In genomic region chr5:72799721-72800120, GRCh38 we compare ENCODE assay signal across 23 cellular contexts.
"Had no signal": no experiment of that assay in that cellular context is flagged by ENCODE, and none has a peak within 500 bp of the region (broad histone marks: within the 10 kb centered on the region; RNA-seq: fewer than 3 reads in every experiment).

No MANE protein-coding gene starts in this region.

- DNase-seq: effector memory CD4-positive, alpha-beta T cell; foreskin fibroblast; gastrocnemius medialis; head of caudate nucleus; left ventricle myocardium superior; lower lobe of right lung; natural killer cell; occipital lobe; pancreas; stimulated activated CD4-positive, alpha-beta T cell treated with anti-CD3 and anti-CD28 coated beads, Interleukin-12 subunit alpha, Interleukin-12 subunit beta, amount 100 ng/mL, for 4 hours; stimulated activated CD4-positive, alpha-beta T cell treated with anti-CD3 and anti-CD28 coated beads, Interleukin-1b, Interleukin-23, amount 100 ng/mL, for 48 hours; stimulated activated CD4-positive, alpha-beta T cell treated with anti-CD3 and anti-CD28 coated beads, Interleukin-4, amount 100 ng/mL, for 1 hour; stimulated activated CD8-positive, alpha-beta memory T cell treated with anti-CD3 and anti-CD28 coated beads, Interleukin-4, amount 100 ng/mL, for 48 hours; stimulated activated naive CD4-positive, alpha-beta T cell; stimulated activated naive CD8-positive, alpha-beta T cell treated with anti-CD3 and anti-CD28 coated beads, Interleukin-15, amount 100 ng/mL, for 72 hours; transverse colon; upper lobe of right lung; uterus had no signal

- H3K4me2 ChIP-seq: smooth muscle cell had no signal

- H3K4me3 Mint-ChIP-seq: memory B cell; natural killer cell; stimulated activated naive CD8-positive, alpha-beta T cell treated with anti-CD3 and anti-CD28 coated beads, Interleukin-15, amount 100 ng/mL, for 72 hours had no signal

- H3K27ac ChIP-seq: gastrocnemius medialis, lower lobe of right lung, pancreas, right atrium auricular region, suprapubic skin, transverse colon, upper lobe of right lung, uterus had no signal

- H3K4me3 ChIP-seq: gastrocnemius medialis, lower lobe of right lung, pancreas, right atrium auricular region, smooth muscle cell, suprapubic skin, transverse colon, upper lobe of right lung, uterus had no signal

- ATAC-seq: gastrocnemius medialis; left ventricle myocardium superior; lower lobe of right lung; natural killer cell; pancreas; sciatic nerve; stimulated activated naive CD8-positive, alpha-beta T cell treated with anti-CD3 and anti-CD28 coated beads, Interleukin-15, amount 100 ng/mL, for 72 hours; upper lobe of right lung had no signal

- H3K4me1 ChIP-seq: gastrocnemius medialis, lower lobe of right lung, pancreas, right atrium auricular region, suprapubic skin, transverse colon, upper lobe of right lung, uterus had no signal

- H3K36me3 ChIP-seq: gastrocnemius medialis, lower lobe of right lung, pancreas, right atrium auricular region, suprapubic skin, transverse colon, upper lobe of right lung, uterus had no signal

- H3K36me3 Mint-ChIP-seq: natural killer cell had no signal

- H3K9me3 Mint-ChIP-seq: natural killer cell had no signal

- H3K4me1 Mint-ChIP-seq: memory B cell; natural killer cell; stimulated activated naive CD8-positive, alpha-beta T cell treated with anti-CD3 and anti-CD28 coated beads, Interleukin-15, amount 100 ng/mL, for 72 hours had no signal

- H3K27ac Mint-ChIP-seq: memory B cell; natural killer cell; stimulated activated naive CD8-positive, alpha-beta T cell treated with anti-CD3 and anti-CD28 coated beads, Interleukin-15, amount 100 ng/mL, for 72 hours had no signal

- H3K9me3 ChIP-seq: gastrocnemius medialis, lower lobe of right lung, pancreas, right atrium auricular region, suprapubic skin, transverse colon, upper lobe of right lung, uterus had no signal
